Comparison of ENCODE assay signal across 23 cellular contexts in genomic region chr15:37124330-37124729, GRCh38.
"Had no signal": no experiment of that assay in that cellular context is flagged by ENCODE, and none has a peak within 500 bp of the region (broad histone marks: within the 10 kb centered on the region; RNA-seq: fewer than 3 reads in every experiment).

No MANE protein-coding gene starts in this region.

- H3K27me3 ChIP-seq: colonic mucosa, neural progenitor cell, right atrium auricular region, stomach, thyroid gland had no signal

- H3K27ac Mint-ChIP-seq: dendritic cell treated with granulocyte-macrophage colony-stimulating factor and Interleukin-4, amounts not matched to agents 40 ng/mL and 50 ng/mL, for 4 days; effector memory CD8-positive, alpha-beta T cell; memory B cell; naive B cell; natural killer cell treated with Interleukin-12 subunit alpha and Interleukin-12 subunit beta and Interleukin-15 and Interleukin-18, amount 100 ng/mL, for 72 hours; neural progenitor cell; stimulated activated effector memory CD8-positive, alpha-beta T cell treated with anti-CD3 and anti-CD28 coated beads, Interleukin-12 subunit alpha, Interleukin-12 subunit beta, amount 100 ng/mL, for 72 hours had no signal

- H3K36me3 Mint-ChIP-seq: memory B cell; naive B cell; natural killer cell treated with Interleukin-12 subunit alpha and Interleukin-12 subunit beta and Interleukin-15 and Interleukin-18, amount 100 ng/mL, for 72 hours; neural progenitor cell; stimulated activated effector memory CD8-positive, alpha-beta T cell treated with anti-CD3 and anti-CD28 coated beads, Interleukin-12 subunit alpha, Interleukin-12 subunit beta, amount 100 ng/mL, for 72 hours had no signal

- H3K9ac ChIP-seq: neural progenitor cell, parathyroid adenoma had no signal

- H3K9me3 ChIP-seq: colonic mucosa, mucosa of descending colon, prostate gland, right atrium auricular region, stomach, thyroid gland had no signal

- H3K4me1 Mint-ChIP-seq: memory B cell; naive B cell; neural progenitor cell; stimulated activated effector memory CD8-positive, alpha-beta T cell treated with anti-CD3 and anti-CD28 coated beads, Interleukin-12 subunit alpha, Interleukin-12 subunit beta, amount 100 ng/mL, for 72 hours had no signal

- H3K4me3 ChIP-seq: colonic mucosa, lung, mucosa of descending colon, neural progenitor cell, prostate gland, right atrium auricular region, stomach, thyroid gland had no signal

- ATAC-seq: effector memory CD8-positive, alpha-beta T cell; left lobe of liver; mucosa of descending colon; natural killer cell treated with Interleukin-12 subunit alpha and Interleukin-12 subunit beta and Interleukin-15 and Interleukin-18, amount 100 ng/mL, for 72 hours; sciatic nerve; stimulated activated effector memory CD8-positive, alpha-beta T cell treated with anti-CD3 and anti-CD28 coated beads, Interleukin-12 subunit alpha, Interleukin-12 subunit beta, amount 100 ng/mL, for 72 hours had no signal

- H3K27me3 Mint-ChIP-seq: natural killer cell treated with Interleukin-12 subunit alpha and Interleukin-12 subunit beta and Interleukin-15 and Interleukin-18, amount 100 ng/mL, for 72 hours had no signal

- DNase-seq: colonic mucosa; effector memory CD8-positive, alpha-beta T cell; erythroblast; head of caudate nucleus; mucosa of descending colon; naive B cell; stimulated activated CD4-positive, alpha-beta T cell treated with anti-CD3 and anti-CD28 coated beads, Interleukin-2, amount 100 ng/mL, for 24 hours; stimulated activated CD4-positive, alpha-beta T cell treated with anti-CD3 and anti-CD28 coated beads, Interleukin-4, amount 100 ng/mL, for 24 hours; stimulated activated naive CD4-positive, alpha-beta T cell treated with Interleukin-2 at 50 U/mL for 16 hours; stomach; thyroid gland; trophoblast cell had no signal

- H3K4me1 ChIP-seq: colonic mucosa, parathyroid adenoma, prostate gland, right atrium auricular region, thyroid gland had no signal

- H3K9me3 Mint-ChIP-seq: dendritic cell treated with granulocyte-macrophage colony-stimulating factor and Interleukin-4, amounts not matched to agents 40 ng/mL and 50 ng/mL, for 4 days; effector memory CD8-positive, alpha-beta T cell; memory B cell; naive B cell; natural killer cell treated with Interleukin-12 subunit alpha and Interleukin-12 subunit beta and Interleukin-15 and Interleukin-18, amount 100 ng/mL, for 72 hours; neural progenitor cell; stimulated activated effector memory CD8-positive, alpha-beta T cell treated with anti-CD3 and anti-CD28 coated beads, Interleukin-12 subunit alpha, Interleukin-12 subunit beta, amount 100 ng/mL, for 72 hours had no signal

- H3K4me3 Mint-ChIP-seq: dendritic cell treated with granulocyte-macrophage colony-stimulating factor and Interleukin-4, amounts not matched to agents 40 ng/mL and 50 ng/mL, for 4 days; effector memory CD8-positive, alpha-beta T cell; memory B cell; naive B cell; natural killer cell treated with Interleukin-12 subunit alpha and Interleukin-12 subunit beta and Interleukin-15 and Interleukin-18, amount 100 ng/mL, for 72 hours; neural progenitor cell; stimulated activated effector memory CD8-positive, alpha-beta T cell treated with anti-CD3 and anti-CD28 coated beads, Interleukin-12 subunit alpha, Interleukin-12 subunit beta, amount 100 ng/mL, for 72 hours had no signal

- H3K36me3 ChIP-seq: colonic mucosa, neural progenitor cell, prostate gland, right atrium auricular region, stomach, thyroid gland had no signal
